ENCODE assay signal across 1 cellular context in the genomic region with DNA sequence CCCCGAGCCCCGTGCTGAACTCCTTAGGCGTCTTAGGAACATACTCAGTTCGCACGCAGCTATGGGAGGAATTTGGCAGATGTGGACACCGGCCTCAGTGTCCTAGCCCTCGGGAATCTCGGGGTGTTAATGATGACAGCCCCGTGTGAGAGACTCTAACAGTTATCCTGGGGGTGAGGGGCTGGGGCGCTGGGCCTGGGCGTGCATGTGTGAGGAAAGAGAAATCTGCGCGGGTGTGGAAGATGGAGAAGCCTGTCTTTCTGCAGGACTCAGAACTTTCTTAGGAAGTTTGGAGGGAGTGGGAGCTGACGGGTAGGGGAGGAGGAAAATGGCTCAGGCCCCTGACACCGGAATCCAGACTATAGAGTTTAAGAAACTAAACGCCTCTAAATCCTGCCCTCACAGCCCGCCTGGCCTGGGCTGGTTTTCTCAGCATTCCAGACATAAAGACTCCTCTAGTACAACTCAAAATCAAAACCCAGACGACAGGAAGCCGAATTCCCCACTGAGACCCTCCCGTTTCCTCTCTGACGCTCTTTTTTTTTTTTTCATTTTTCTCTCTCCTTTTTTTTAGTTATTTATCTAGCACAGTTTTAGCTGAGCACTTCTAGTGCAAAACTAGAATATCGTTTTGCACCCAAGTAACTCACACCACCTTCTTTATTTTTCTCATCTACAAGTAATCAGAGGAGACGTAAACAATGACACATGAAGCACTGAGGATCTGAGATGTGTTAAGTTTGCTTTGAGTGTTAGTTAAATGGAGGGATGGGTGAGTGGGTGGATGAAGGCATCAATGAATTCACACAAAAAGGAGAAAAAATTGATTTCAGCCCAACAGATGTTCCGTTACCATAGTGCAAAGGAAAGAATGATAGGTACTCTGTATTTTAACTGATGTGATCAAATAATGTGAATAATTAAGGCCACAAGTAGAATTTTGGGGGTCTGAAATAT.
TF ChIP-seq lines count a peak whose summit lies in the region.

No MANE protein-coding gene starts in this region.

TF ChIP-seq in GM23338, 12 proteins besides CTCF, POLR2A, EP300 and RAD21 (continued from another document):
- TF ChIP-seq, protein P1, sequence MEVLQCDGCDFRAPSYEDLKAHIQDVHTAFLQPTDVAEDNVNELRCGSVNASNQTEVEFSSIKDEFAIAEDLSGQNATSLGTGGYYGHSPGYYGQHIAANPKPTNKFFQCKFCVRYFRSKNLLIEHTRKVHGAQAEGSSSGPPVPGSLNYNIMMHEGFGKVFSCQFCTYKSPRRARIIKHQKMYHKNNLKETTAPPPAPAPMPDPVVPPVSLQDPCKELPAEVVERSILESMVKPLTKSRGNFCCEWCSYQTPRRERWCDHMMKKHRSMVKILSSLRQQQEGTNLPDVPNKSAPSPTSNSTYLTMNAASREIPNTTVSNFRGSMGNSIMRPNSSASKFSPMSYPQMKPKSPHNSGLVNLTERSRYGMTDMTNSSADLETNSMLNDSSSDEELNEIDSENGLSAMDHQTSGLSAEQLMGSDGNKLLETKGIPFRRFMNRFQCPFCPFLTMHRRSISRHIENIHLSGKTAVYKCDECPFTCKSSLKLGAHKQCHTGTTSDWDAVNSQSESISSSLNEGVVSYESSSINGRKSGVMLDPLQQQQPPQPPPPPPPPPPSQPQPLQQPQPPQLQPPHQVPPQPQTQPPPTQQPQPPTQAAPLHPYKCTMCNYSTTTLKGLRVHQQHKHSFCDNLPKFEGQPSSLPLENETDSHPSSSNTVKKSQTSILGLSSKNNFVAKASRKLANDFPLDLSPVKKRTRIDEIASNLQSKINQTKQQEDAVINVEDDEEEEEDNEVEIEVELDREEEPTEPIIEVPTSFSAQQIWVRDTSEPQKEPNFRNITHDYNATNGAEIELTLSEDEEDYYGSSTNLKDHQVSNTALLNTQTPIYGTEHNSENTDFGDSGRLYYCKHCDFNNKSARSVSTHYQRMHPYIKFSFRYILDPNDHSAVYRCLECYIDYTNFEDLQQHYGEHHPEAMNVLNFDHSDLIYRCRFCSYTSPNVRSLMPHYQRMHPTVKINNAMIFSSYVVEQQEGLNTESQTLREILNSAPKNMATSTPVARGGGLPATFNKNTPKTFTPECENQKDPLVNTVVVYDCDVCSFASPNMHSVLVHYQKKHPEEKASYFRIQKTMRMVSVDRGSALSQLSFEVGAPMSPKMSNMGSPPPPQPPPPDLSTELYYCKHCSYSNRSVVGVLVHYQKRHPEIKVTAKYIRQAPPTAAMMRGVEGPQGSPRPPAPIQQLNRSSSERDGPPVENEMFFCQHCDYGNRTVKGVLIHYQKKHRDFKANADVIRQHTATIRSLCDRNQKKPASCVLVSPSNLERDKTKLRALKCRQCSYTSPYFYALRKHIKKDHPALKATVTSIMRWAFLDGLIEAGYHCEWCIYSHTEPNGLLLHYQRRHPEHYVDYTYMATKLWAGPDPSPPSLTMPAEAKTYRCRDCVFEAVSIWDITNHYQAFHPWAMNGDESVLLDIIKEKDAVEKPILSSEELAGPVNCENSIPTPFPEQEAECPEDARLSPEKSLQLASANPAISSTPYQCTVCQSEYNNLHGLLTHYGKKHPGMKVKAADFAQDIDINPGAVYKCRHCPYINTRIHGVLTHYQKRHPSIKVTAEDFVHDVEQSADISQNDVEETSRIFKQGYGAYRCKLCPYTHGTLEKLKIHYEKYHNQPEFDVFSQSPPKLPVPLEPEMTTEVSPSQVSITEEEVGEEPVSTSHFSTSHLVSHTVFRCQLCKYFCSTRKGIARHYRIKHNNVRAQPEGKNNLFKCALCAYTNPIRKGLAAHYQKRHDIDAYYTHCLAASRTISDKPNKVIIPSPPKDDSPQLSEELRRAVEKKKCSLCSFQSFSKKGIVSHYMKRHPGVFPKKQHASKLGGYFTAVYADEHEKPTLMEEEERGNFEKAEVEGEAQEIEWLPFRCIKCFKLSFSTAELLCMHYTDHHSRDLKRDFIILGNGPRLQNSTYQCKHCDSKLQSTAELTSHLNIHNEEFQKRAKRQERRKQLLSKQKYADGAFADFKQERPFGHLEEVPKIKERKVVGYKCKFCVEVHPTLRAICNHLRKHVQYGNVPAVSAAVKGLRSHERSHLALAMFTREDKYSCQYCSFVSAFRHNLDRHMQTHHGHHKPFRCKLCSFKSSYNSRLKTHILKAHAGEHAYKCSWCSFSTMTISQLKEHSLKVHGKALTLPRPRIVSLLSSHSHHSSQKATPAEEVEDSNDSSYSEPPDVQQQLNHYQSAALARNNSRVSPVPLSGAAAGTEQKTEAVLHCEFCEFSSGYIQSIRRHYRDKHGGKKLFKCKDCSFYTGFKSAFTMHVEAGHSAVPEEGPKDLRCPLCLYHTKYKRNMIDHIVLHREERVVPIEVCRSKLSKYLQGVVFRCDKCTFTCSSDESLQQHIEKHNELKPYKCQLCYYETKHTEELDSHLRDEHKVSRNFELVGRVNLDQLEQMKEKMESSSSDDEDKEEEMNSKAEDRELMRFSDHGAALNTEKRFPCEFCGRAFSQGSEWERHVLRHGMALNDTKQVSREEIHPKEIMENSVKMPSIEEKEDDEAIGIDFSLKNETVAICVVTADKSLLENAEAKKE (CRISPR knock-in tag; IDR thresholded peaks at IDR 0.05): no peak
- no peak for TF ChIP-seq STAT1 (IDR thresholded peaks at IDR 0.05; ENCODE audit: unreplicated experiment)
- no peak for TF ChIP-seq CREB1 (CRISPR knock-in tag; IDR thresholded peaks at IDR 0.05; ENCODE audit: low read depth)
- no peak for TF ChIP-seq ZNF114 (CRISPR knock-in tag; IDR thresholded peaks at IDR 0.05)
- TF ChIP-seq NANOG (IDR thresholded peaks at IDR 0.05; ENCODE audit: borderline replicate concordance): no peak
